28 cellular contexts compared by ENCODE assay signal in the genomic region with DNA sequence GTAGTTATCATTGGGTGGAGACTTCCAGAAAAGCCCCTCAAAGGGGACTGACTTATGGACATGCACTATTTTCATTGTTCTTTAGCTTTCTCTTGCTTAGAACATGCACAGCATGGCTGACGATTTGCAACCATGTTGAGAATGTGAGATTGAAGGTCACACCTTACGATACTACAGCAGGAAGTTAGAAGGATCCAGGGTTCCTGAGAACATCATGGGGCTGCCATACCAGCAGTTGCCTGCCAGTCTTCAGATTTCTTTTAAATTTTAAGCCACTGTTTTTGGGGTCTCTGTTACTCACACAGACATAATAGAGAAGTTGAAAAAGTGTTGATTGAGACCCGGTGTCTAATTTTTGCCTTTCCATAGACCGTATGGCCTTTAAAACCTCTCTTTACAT.
"Had no signal": no experiment of that assay in that cellular context is flagged by ENCODE, and none has a peak within 500 bp of the region (broad histone marks: within the 10 kb centered on the region; RNA-seq: fewer than 3 reads in every experiment).

No MANE protein-coding gene starts in this region.

- H3K27ac Mint-ChIP-seq: activated CD4-positive, alpha-beta memory T cell treated with anti-CD3 and anti-CD28 coated beads, Interleukin-2, amount 10 ng/mL, durations not matched to agents 7 days and 5 days; activated CD4-positive, alpha-beta T cell treated with anti-CD3 and anti-CD28 coated beads, Interleukin-2, amount 10 ng/mL, durations not matched to agents 7 days and 5 days; activated naive CD8-positive, alpha-beta T cell; activated T-cell treated with anti-CD3 and anti-CD28 coated beads, Interleukin-2, amount 50 U/mL, for 24 hours; activated T-helper 17 cell treated with anti-CD3 and anti-CD28 coated beads, Interleukin-2, amount 50 U/mL, for 72 hours; dendritic cell treated with granulocyte-macrophage colony-stimulating factor and Interleukin-4, amounts not matched to agents 40 ng/mL and 50 ng/mL, for 4 days; endodermal cell; T-helper 17 cell; T-helper 2 cell treated with Interferon-gamma antibody and Interleukin-4, amounts not matched to agents 5 μg/mL and 100 μg/mL, for 36 hours had no signal

- H3K9me3 Mint-ChIP-seq: activated CD4-positive, alpha-beta memory T cell treated with anti-CD3 and anti-CD28 coated beads, Interleukin-2, amount 10 ng/mL, durations not matched to agents 7 days and 5 days; activated CD4-positive, alpha-beta T cell treated with anti-CD3 and anti-CD28 coated beads, Interleukin-2, amount 10 ng/mL, durations not matched to agents 7 days and 5 days; activated T-cell treated with anti-CD3 and anti-CD28 coated beads, Interleukin-2, amount 50 U/mL, for 24 hours; activated T-helper 17 cell treated with anti-CD3 and anti-CD28 coated beads, Interleukin-2, amount 50 U/mL, for 72 hours; central memory CD8-positive, alpha-beta T cell; dendritic cell treated with granulocyte-macrophage colony-stimulating factor and Interleukin-4, amounts not matched to agents 40 ng/mL and 50 ng/mL, for 4 days; endodermal cell; T-helper 2 cell treated with Interferon-gamma antibody and Interleukin-4, amounts not matched to agents 5 μg/mL and 100 μg/mL, for 36 hours had no signal

- H3K4me1 Mint-ChIP-seq: activated CD4-positive, alpha-beta memory T cell treated with anti-CD3 and anti-CD28 coated beads, Interleukin-2, amount 10 ng/mL, durations not matched to agents 7 days and 5 days; activated CD4-positive, alpha-beta T cell treated with anti-CD3 and anti-CD28 coated beads, Interleukin-2, amount 10 ng/mL, durations not matched to agents 7 days and 5 days; activated T-helper 17 cell treated with anti-CD3 and anti-CD28 coated beads, Interleukin-2, amount 50 U/mL, for 72 hours; central memory CD8-positive, alpha-beta T cell; T-helper 17 cell had no signal

- H3K36me3 Mint-ChIP-seq: activated naive CD8-positive, alpha-beta T cell had no signal

- H3K27ac ChIP-seq: coronary artery had no signal

- ATAC-seq: activated T-helper 17 cell treated with anti-CD3 and anti-CD28 coated beads, Interleukin-2, amount 50 U/mL, for 72 hours; esophagus mucosa; T-helper 17 cell had no signal

- FAIRE-seq: astrocyte, bronchial epithelial cell had no signal

- H3K4me3 Mint-ChIP-seq: activated CD4-positive, alpha-beta memory T cell treated with anti-CD3 and anti-CD28 coated beads, Interleukin-2, amount 10 ng/mL, durations not matched to agents 7 days and 5 days; activated CD4-positive, alpha-beta T cell treated with anti-CD3 and anti-CD28 coated beads, Interleukin-2, amount 10 ng/mL, durations not matched to agents 7 days and 5 days; activated naive CD8-positive, alpha-beta T cell; activated T-cell treated with anti-CD3 and anti-CD28 coated beads, Interleukin-2, amount 50 U/mL, for 24 hours; activated T-helper 17 cell treated with anti-CD3 and anti-CD28 coated beads, Interleukin-2, amount 50 U/mL, for 72 hours; central memory CD8-positive, alpha-beta T cell; dendritic cell treated with granulocyte-macrophage colony-stimulating factor and Interleukin-4, amounts not matched to agents 40 ng/mL and 50 ng/mL, for 4 days; endodermal cell; T-helper 17 cell; T-helper 2 cell treated with Interferon-gamma antibody and Interleukin-4, amounts not matched to agents 5 μg/mL and 100 μg/mL, for 36 hours had no signal

- H3K4me3 ChIP-seq: coronary artery had no signal

- DNase-seq: activated CD4-positive, alpha-beta memory T cell treated with anti-CD3 and anti-CD28 coated beads, Interleukin-2, amount 10 ng/mL, durations not matched to agents 7 days and 5 days; activated CD4-positive, alpha-beta T cell treated with anti-CD3 and anti-CD28 coated beads for 1 hour; activated CD4-positive, alpha-beta T cell treated with anti-CD3 and anti-CD28 coated beads for 4 hours; activated CD4-positive, alpha-beta T cell treated with anti-CD3 and anti-CD28 coated beads, Interleukin-2, amount 10 ng/mL, durations not matched to agents 7 days and 5 days; activated CD4-positive, alpha-beta T cell treated with anti-CD3 and anti-CD28 coated beads, Interleukin-2, amount 50 U/mL, for 4 hours; activated CD8-positive, alpha-beta memory T cell treated with anti-CD3 and anti-CD28 coated beads, Interleukin-2, amount 50 U/mL, for 48 hours; activated effector memory CD4-positive, alpha-beta T cell treated with Interleukin-2 at 50 U/mL for 16 hours; activated gamma-delta T cell treated with Interleukin-2 at 50 U/mL for 16 hours; activated naive CD4-positive, alpha-beta T cell treated with anti-CD3 and anti-CD28 coated beads, Interleukin-2, amount 50 U/mL, for 16 hours; activated naive CD4-positive, alpha-beta T cell treated with Interleukin-2 at 50 U/mL for 16 hours; activated T-cell treated with anti-CD3 and anti-CD28 coated beads for 4 hours; activated T-cell treated with anti-CD3 and anti-CD28 coated beads, Interleukin-2, amount 50 U/mL, for 24 hours; amniotic stem cell; effector memory CD4-positive, alpha-beta T cell; endodermal cell; foreskin fibroblast; SW 1271; T-helper 1 cell; T-helper 17 cell had no signal

- H3K27me3 Mint-ChIP-seq: activated CD4-positive, alpha-beta memory T cell treated with anti-CD3 and anti-CD28 coated beads, Interleukin-2, amount 10 ng/mL, durations not matched to agents 7 days and 5 days; activated naive CD8-positive, alpha-beta T cell; activated T-cell treated with anti-CD3 and anti-CD28 coated beads, Interleukin-2, amount 50 U/mL, for 24 hours; activated T-helper 17 cell treated with anti-CD3 and anti-CD28 coated beads, Interleukin-2, amount 50 U/mL, for 72 hours; central memory CD8-positive, alpha-beta T cell; dendritic cell treated with granulocyte-macrophage colony-stimulating factor and Interleukin-4, amounts not matched to agents 40 ng/mL and 50 ng/mL, for 4 days had no signal
